19 cellular contexts compared by ENCODE assay signal in genomic region chr12:62215506-62215905, GRCh38. TPM values are rescaled to one million over a fixed set of nuclear protein-coding genes. Genes with fewer than 3 reads are reported as not detected.
DNase-seq lines count a peak whose midpoint lies in the region; ATAC-seq and TF ChIP-seq lines count a peak whose summit lies in the region.
"Had no signal": no experiment of that assay in that cellular context is flagged by ENCODE, and none has a peak within 500 bp of the region (broad histone marks: within the 10 kb centered on the region; RNA-seq: fewer than 3 reads in every experiment).

No MANE protein-coding gene starts in this region.

- no peaks in the 10 kb centered on the region for H3K27me3 ChIP-seq in psoas muscle (ENCODE audit: insufficient read depth in 3 of 3, low read length in 2 of 3)
- H3K27me3 ChIP-seq: tibial nerve had no signal

- H3K36me3 ChIP-seq in psoas muscle (ENCODE audit: insufficient read depth in 1 of 2, low read depth in 1 of 2) = no peaks in the 10 kb centered on the region
- H3K36me3 ChIP-seq: tibial nerve had no signal

- no peaks in the 10 kb centered on the region for H3K9me3 Mint-ChIP-seq in natural killer cell treated with Interleukin-12 subunit alpha and Interleukin-12 subunit beta and Interleukin-15 and Interleukin-18, amount 100 ng/mL, for 72 hours
- no peaks in the 10 kb centered on the region for H3K9me3 Mint-ChIP-seq in natural killer cell
- H3K9me3 Mint-ChIP-seq: activated CD4-positive, alpha-beta memory T cell treated with anti-CD3 and anti-CD28 coated beads, Interleukin-2, amount 10 ng/mL, durations not matched to agents 7 days and 5 days had no signal

- no peak overlapping the region for H3K27ac ChIP-seq in psoas muscle

- 52 to 64% (median 52%) methylated on average over 2 of the region's 2 CpGs for WGBS in psoas muscle, 3 donors

- intact Hi-C loops in natural killer cell (cut with micrococcal nuclease) (no loop called here), psoas muscle (cut with DNase I) (no loop called here)

- H3K36me3 Mint-ChIP-seq in natural killer cell treated with Interleukin-12 subunit alpha and Interleukin-12 subunit beta and Interleukin-15 and Interleukin-18, amount 100 ng/mL, for 72 hours = no peaks in the 10 kb centered on the region
- no peaks in the 10 kb centered on the region for H3K36me3 Mint-ChIP-seq in natural killer cell

- H3K4me3 ChIP-seq in psoas muscle = no peak overlapping the region
- H3K4me3 ChIP-seq: tibial nerve had no signal

- H3K4me1 ChIP-seq in psoas muscle = no peaks in the 10 kb centered on the region

- no peak for DNase-seq in natural killer cell treated with Interleukin-12 subunit alpha and Interleukin-12 subunit beta and Interleukin-15 and Interleukin-18, amount 100 ng/mL, for 72 hours (ENCODE audit: low spot score)
- no peak for DNase-seq in natural killer cell
- peak; percentile 45 for DNase-seq in OCI-M1 (lab: John Stamatoyannopoulos, UW)
- DNase-seq in left kidney (ENCODE audit: low read depth, low spot score) = peak; percentile 29
- no peak for DNase-seq in psoas muscle
- DNase-seq in GM03348 (ENCODE audit: low spot score) = no peak
- no peak for DNase-seq in stimulated activated naive CD4-positive, alpha-beta T cell treated with Interleukin-2 at 50 U/mL for 16 hours (lab: John Stamatoyannopoulos, UW)
- no peak for DNase-seq in NCI-H345 (lab: John Stamatoyannopoulos, UW)
- DNase-seq: activated CD4-positive, alpha-beta memory T cell treated with anti-CD3 and anti-CD28 coated beads, Interleukin-2, amount 10 ng/mL, durations not matched to agents 7 days and 5 days; activated naive CD4-positive, alpha-beta T cell treated with Interleukin-2 at 50 U/mL for 16 hours; head of caudate nucleus; left cardiac atrium; NCI-H1417 treated with DMSO at 0.1 percent for 48 hours; NCI-H510A; stimulated activated CD4-positive, alpha-beta T cell treated with anti-CD3 and anti-CD28 coated beads, Interleukin-2, amount 100 ng/mL, for 24 hours; stimulated activated CD8-positive, alpha-beta memory T cell treated with anti-CD3 and anti-CD28 coated beads, Interleukin-4, amount 100 ng/mL, for 48 hours; T1000 had no signal

- H3K4me1 Mint-ChIP-seq in natural killer cell treated with Interleukin-12 subunit alpha and Interleukin-12 subunit beta and Interleukin-15 and Interleukin-18, amount 100 ng/mL, for 72 hours (ENCODE audit: low read depth in 2 of 2) = peaks cover 2 to 10% of the 10 kb centered on the region in 2 donors
- peaks cover 4 to 11% of the 10 kb centered on the region in 2 donors for H3K4me1 Mint-ChIP-seq in natural killer cell
- H3K4me1 Mint-ChIP-seq: B cell had no signal

- no peak for ATAC-seq in natural killer cell treated with Interleukin-12 subunit alpha and Interleukin-12 subunit beta and Interleukin-15 and Interleukin-18, amount 100 ng/mL, for 72 hours
- ATAC-seq in natural killer cell = no peak
- no peak for ATAC-seq in psoas muscle
- ATAC-seq: left cardiac atrium had no signal

- peaks cover 3 to 18% of the 10 kb centered on the region in 2 donors for H3K27me3 Mint-ChIP-seq in natural killer cell treated with Interleukin-12 subunit alpha and Interleukin-12 subunit beta and Interleukin-15 and Interleukin-18, amount 100 ng/mL, for 72 hours
- H3K27me3 Mint-ChIP-seq in natural killer cell (ENCODE audit: low read depth in 2 of 2) = peaks cover under 1 to 10% of the 10 kb centered on the region in 2 donors

- no peaks in the 10 kb centered on the region for H3K9me3 ChIP-seq in psoas muscle
- H3K9me3 ChIP-seq: tibial nerve had no signal

- no peak overlapping the region for H3K4me3 Mint-ChIP-seq in natural killer cell treated with Interleukin-12 subunit alpha and Interleukin-12 subunit beta and Interleukin-15 and Interleukin-18, amount 100 ng/mL, for 72 hours
- H3K4me3 Mint-ChIP-seq in natural killer cell = no peak overlapping the region
- H3K4me3 Mint-ChIP-seq: activated CD4-positive, alpha-beta memory T cell treated with anti-CD3 and anti-CD28 coated beads, Interleukin-2, amount 10 ng/mL, durations not matched to agents 7 days and 5 days; B cell had no signal

- peak overlapping the region; percentile 15 to 83 for H3K27ac Mint-ChIP-seq in natural killer cell treated with Interleukin-12 subunit alpha and Interleukin-12 subunit beta and Interleukin-15 and Interleukin-18, amount 100 ng/mL, for 72 hours
- no peak overlapping the region for H3K27ac Mint-ChIP-seq in natural killer cell
- H3K27ac Mint-ChIP-seq: activated CD4-positive, alpha-beta memory T cell treated with anti-CD3 and anti-CD28 coated beads, Interleukin-2, amount 10 ng/mL, durations not matched to agents 7 days and 5 days; B cell had no signal

- TF ChIP-seq CTCF in natural killer cell (IDR thresholded peaks at IDR 0.05) (no peak), psoas muscle (IDR thresholded peaks at IDR 0.05) (no peak)

RNA-seq across cellular contexts. Expression of gene USP15, which starts 44.7 kb away (rescaled TPM):
- total RNA-seq in natural killer cell treated with Interleukin-12 subunit alpha and Interleukin-12 subunit beta and Interleukin-15 and Interleukin-18, amount 100 ng/mL, for 72 hours = 100 to 1,000 TPM; 154 to 159 TPM
- total RNA-seq in natural killer cell = 100 to 1,000 TPM; 188 to 251 (median 197) TPM
- total RNA-seq in psoas muscle = 10 to 100 TPM; 41.4 to 65.6 (median 50.9) TPM
- 10 to 100 TPM; 27.6 to 49.2 (median 28.9) TPM for polyA plus RNA-seq in psoas muscle

Comparison
In these comparisons a context has a peak if more than half of its experiments do, and no peak if none do; other contexts are left out.
1. H3K27ac Mint-ChIP-seq: peak in natural killer cell treated with Interleukin-12 subunit alpha and Interleukin-12 subunit beta and Interleukin-15 and Interleukin-18, amount 100 ng/mL, for 72 hours (2 of 2); none in natural killer cell (0 of 2).
2. DNase-seq: peak in OCI-M1 (single experiment) and left kidney (single experiment); none in natural killer cell treated with Interleukin-12 subunit alpha and Interleukin-12 subunit beta and Interleukin-15 and Interleukin-18, amount 100 ng/mL, for 72 hours (single experiment), natural killer cell (single experiment), psoas muscle (0 of 2), GM03348 (single experiment), stimulated activated naive CD4-positive, alpha-beta T cell treated with Interleukin-2 at 50 U/mL for 16 hours (single experiment) and NCI-H345 (single experiment).